In genomic region chr22:46625843-46626349, GRCh38 we compare ENCODE assay signal across 1 cellular context.
TF ChIP-seq lines count a peak whose summit lies in the region.

No MANE protein-coding gene starts in this region.

TF ChIP-seq in H1, 55 proteins besides CTCF, POLR2A, EP300 and RAD21:
- TF ChIP-seq CBX8 (IDR thresholded peaks at IDR 0.05; ENCODE audit: borderline replicate concordance, low read depth, low read length) (no peak), EZH2 (IDR thresholded peaks at IDR 0.05; ENCODE audit: low read depth, low read length, severe bottlenecking) (no peak), CBX5 (IDR thresholded peaks at IDR 0.05; ENCODE audit: low read depth, low read length) (no peak), TEAD4 (IDR thresholded peaks at IDR 0.05; ENCODE audit: low read depth, low read length) (no peak), POU5F1 (IDR thresholded peaks at IDR 0.05; ENCODE audit: low read depth, low read length) (no peak), NANOG (IDR thresholded peaks at IDR 0.05; ENCODE audit: insufficient read depth, low read depth, low read length, poor library complexity, severe bottlenecking) (no peak), TCF12 (IDR thresholded peaks at IDR 0.05; ENCODE audit: low read depth, low read length) (no peak), TBP (IDR thresholded peaks at IDR 0.05; ENCODE audit: low read depth, low read length) (no peak), ATF2 (IDR thresholded peaks at IDR 0.05; ENCODE audit: low read length) (no peak), KDM5A (IDR thresholded peaks at IDR 0.05; ENCODE audit: low read length) (no peak), CHD2 (IDR thresholded peaks at IDR 0.05; ENCODE audit: low read length) (no peak), BRCA1 (IDR thresholded peaks at IDR 0.05; ENCODE audit: low read depth, low read length) (no peak), POLR2AphosphoS5 (IDR thresholded peaks at IDR 0.05; ENCODE audit: low read depth, low read length) (no peak), E2F6 (IDR thresholded peaks at IDR 0.05) (no peak), MAFK (IDR thresholded peaks at IDR 0.05; ENCODE audit: low read depth, low read length) (no peak), SP4 (IDR thresholded peaks at IDR 0.05; ENCODE audit: low read length) (no peak), MAX (IDR thresholded peaks at IDR 0.05) (no peak), CHD7 (IDR thresholded peaks at IDR 0.05; ENCODE audit: insufficient replicate concordance, low read length) (no peak)
